24 cellular contexts compared by ENCODE assay signal in the genomic region with DNA sequence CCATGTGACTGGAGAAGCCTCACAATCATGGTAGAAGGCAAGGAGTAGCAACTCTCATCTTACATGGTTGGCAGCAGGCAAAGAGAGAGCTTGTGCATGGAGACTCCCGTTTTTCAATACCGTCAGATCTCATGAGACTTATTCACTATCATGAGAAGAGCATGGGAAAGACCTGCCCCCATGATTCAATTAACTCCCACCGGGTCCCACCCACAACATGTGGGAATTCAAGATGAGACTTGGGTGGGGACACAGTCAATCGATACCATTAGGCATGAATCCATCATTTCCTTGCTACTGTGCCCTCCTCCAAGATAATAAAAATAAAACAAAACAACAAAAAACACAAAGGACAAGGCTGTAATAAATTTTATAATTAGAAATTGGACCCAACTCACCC.
"Had no signal": no experiment of that assay in that cellular context is flagged by ENCODE, and none has a peak within 500 bp of the region (broad histone marks: within the 10 kb centered on the region; RNA-seq: fewer than 3 reads in every experiment).

No MANE protein-coding gene starts in this region.

- DNase-seq: stimulated activated CD4-positive, alpha-beta T cell treated with anti-CD3 and anti-CD28 coated beads, Interleukin-2, amount 100 ng/mL, for 48 hours; stimulated activated CD4-positive, alpha-beta T cell treated with anti-CD3 and anti-CD28 coated beads, Interleukin-4, amount 100 ng/mL, for 1 hour; stimulated activated CD4-positive, alpha-beta T cell treated with anti-CD3 and anti-CD28 coated beads, Interleukin-4, amount 100 ng/mL, for 24 hours; stimulated activated CD4-positive, alpha-beta T cell treated with anti-CD3 and anti-CD28 coated beads, Interleukin-4, amount 100 ng/mL, for 4 hours; stimulated activated CD8-positive, alpha-beta memory T cell treated with anti-CD3 and anti-CD28 coated beads, Interleukin-4, amount 100 ng/mL, for 48 hours; stimulated activated naive B cell treated with anti-CD40 and anti-IgM and Interleukin-4, amounts not matched to agents 10 μg/mL and 1 μg/mL and 100 μg/mL, for 72 hours; stimulated activated naive CD4-positive, alpha-beta T cell; stimulated activated naive CD4-positive, alpha-beta T cell treated with Interleukin-2 at 50 U/mL for 16 hours; stimulated activated naive CD8-positive, alpha-beta T cell treated with anti-CD3 and anti-CD28 coated beads, Interleukin-15, amount 100 ng/mL, for 72 hours; stimulated activated naive CD8-positive, alpha-beta T cell treated with anti-CD3 and anti-CD28 coated beads, Interleukin-15, Interleukin-2, amounts not matched to agents 100 U/mL and 50 U/mL, for 24 hours; stomach; substantia nigra; testis; thyroid gland; tibial artery; transverse colon; trophoblast cell; upper lobe of left lung; upper lobe of right lung; uterus had no signal

- H3K27ac ChIP-seq: stomach, suprapubic skin, testis, thoracic aorta, thyroid gland, tibial artery, tibial nerve, transverse colon, upper lobe of left lung, upper lobe of right lung, uterus, vagina had no signal
